In genomic region chr4:39490322-39490721, GRCh38 we compare ENCODE assay signal across 8 cellular contexts.
"Had no signal": no experiment of that assay in that cellular context is flagged by ENCODE, and none has a peak within 500 bp of the region (broad histone marks: within the 10 kb centered on the region; RNA-seq: fewer than 3 reads in every experiment).

No MANE protein-coding gene starts in this region.

- H3K27ac ChIP-seq: HL-60, KMS-11 had no signal

- H3K27ac Mint-ChIP-seq: IgD-negative memory B cell had no signal

- H3K4me3 Mint-ChIP-seq: IgD-negative memory B cell had no signal

- FAIRE-seq: HTR-8/SVneo, K562 had no signal

- H3K4me3 ChIP-seq: K562 had no signal

- H3K27me3 Mint-ChIP-seq: IgD-negative memory B cell had no signal

- H3K9ac ChIP-seq: KMS-11 had no signal

- ATAC-seq: K562 had no signal

- H3K36me3 Mint-ChIP-seq: IgD-negative memory B cell had no signal

- DNase-seq: IMR-90, KBM-7, KG1 had no signal

- H3K4me2 ChIP-seq: KMS-11 had no signal
